Comparison of ENCODE assay signal across 21 cellular contexts in genomic region chr10:102269017-102269416, GRCh38. TPM values are rescaled to one million over a fixed set of nuclear protein-coding genes. Genes with fewer than 3 reads are reported as not detected.
A peak's percentile ranks its signal among the peaks of the same experiment; 100 is the strongest.
DNase-seq lines count a peak whose midpoint lies in the region; ATAC-seq, FAIRE-seq and TF ChIP-seq lines count a peak whose summit lies in the region.
"Had no signal": no experiment of that assay in that cellular context is flagged by ENCODE, and none has a peak within 500 bp of the region (broad histone marks: within the 10 kb centered on the region; RNA-seq: fewer than 3 reads in every experiment).

No MANE protein-coding gene starts in this region.

- H3K4me1 ChIP-seq in liver (ENCODE audit: control insufficient read depth in 4 of 4, insufficient read depth in 4 of 4, low read length in 3 of 4) (peaks cover 0 to 8% (median 5%) of the 10 kb centered on the region in 4 donors), HepG2 (ENCODE audit: insufficient read depth, low read length) (peaks cover 9% of the 10 kb centered on the region), adipocyte (ENCODE audit: control insufficient read depth, insufficient read depth, low read length) (peaks cover 30% of the 10 kb centered on the region), mesendoderm (ENCODE audit: control insufficient read depth, low read depth, low read length) (peaks cover 2% of the 10 kb centered on the region), thyroid gland (peaks cover 39 to 56% of the 10 kb centered on the region in 2 donors)
- H3K4me1 ChIP-seq: BLaER1 treated with 17β-estradiol and CSF1 and Interleukin-3, amounts not matched to agents 10 nM and 100 nM; prostate gland had no signal

- no peak overlapping the region for H2BK120ac ChIP-seq in mesendoderm (ENCODE audit: low read depth, low read length)

- H3K36me3 ChIP-seq in liver (ENCODE audit: control insufficient read depth in 4 of 4, insufficient read depth in 3 of 4, low read depth in 1 of 4, low read length in 3 of 4) = peaks cover 0 to 10% (median under 1%) of the 10 kb centered on the region in 4 donors
- H3K36me3 ChIP-seq in HepG2 (replicated peaks in 1 of 2; ENCODE audit: control insufficient read depth in 1 of 2, insufficient read depth in 2 of 2, low read length in 2 of 2) = peaks cover 0 to 14% of the 10 kb centered on the region in 2 experiments; a peak in 4 of 5 replicates
- H3K36me3 ChIP-seq in adipocyte (ENCODE audit: control insufficient read depth, insufficient read depth, low read length, severe bottlenecking) = no peaks in the 10 kb centered on the region
- no peaks in the 10 kb centered on the region for H3K36me3 ChIP-seq in mesendoderm (ENCODE audit: control insufficient read depth, insufficient read depth, low read length)
- no peaks in the 10 kb centered on the region for H3K36me3 ChIP-seq in thyroid gland
- H3K36me3 ChIP-seq: prostate gland had no signal

- no peak overlapping the region for H2AFZ ChIP-seq in HepG2 (ENCODE audit: low read length)
- H2AFZ ChIP-seq: GM23338 had no signal

- CTCF ChIA-PET in HepG2 (lab: Yijun Ruan, JAX; ENCODE audit: low intra/inter-chr PET ratio, low total read pairs) = no interaction called here

- intact Hi-C loops in HepG2 (cut with micrococcal nuclease; ENCODE audit: unreplicated experiment) (no loop called here), thyroid gland (cut with DNase I) (no loop called here)

- H3K27me3 ChIP-seq in liver (ENCODE audit: control insufficient read depth in 4 of 4, insufficient read depth in 4 of 4, low read length in 3 of 4) = no peaks in the 10 kb centered on the region
- H3K27me3 ChIP-seq in HepG2 (ENCODE audit: control insufficient read depth in 1 of 2, insufficient read depth in 2 of 2, low read length in 2 of 2) = no peaks in the 10 kb centered on the region
- H3K27me3 ChIP-seq in adipocyte (replicated peaks; ENCODE audit: control insufficient read depth, insufficient read depth, low read length) = no peaks in the 10 kb centered on the region
- H3K27me3 ChIP-seq in mesendoderm (ENCODE audit: insufficient read depth, low read length, poor library complexity) = no peaks in the 10 kb centered on the region
- H3K27me3 ChIP-seq in thyroid gland = no peaks in the 10 kb centered on the region
- H3K27me3 ChIP-seq: BLaER1 treated with 17β-estradiol and CSF1 and Interleukin-3, amounts not matched to agents 10 nM and 100 nM; esophagus muscularis mucosa; stomach had no signal

- no peak for FAIRE-seq in HepG2 (lab: Jason Lieb, UNC)
- FAIRE-seq: colon, GM18507, K562 had no signal

- H3K9me3 ChIP-seq in liver (ENCODE audit: control insufficient read depth in 4 of 4, low read length in 3 of 4) (no peaks in the 10 kb centered on the region), HepG2 (ENCODE audit: low read length) (no peaks in the 10 kb centered on the region), adipocyte (ENCODE audit: control insufficient read depth, low read length) (no peaks in the 10 kb centered on the region), thyroid gland (no peaks in the 10 kb centered on the region)
- H3K9me3 ChIP-seq: BLaER1 treated with 17β-estradiol and CSF1 and Interleukin-3, amounts not matched to agents 10 nM and 100 nM; esophagus muscularis mucosa; prostate gland; stomach had no signal

- H3K27ac ChIP-seq in liver (ENCODE audit: low read depth in 1 of 2, low read length in 2 of 2) (no peak overlapping the region), HepG2 (ENCODE audit: extremely low read length, insufficient read depth, low read length) (no peak overlapping the region), mesendoderm (ENCODE audit: low read depth, low read length) (no peak overlapping the region), thyroid gland (peak overlapping the region in 2 of 3 donors; percentile 60 to 70)
- H3K27ac ChIP-seq: BLaER1 treated with 17β-estradiol and CSF1 and Interleukin-3, amounts not matched to agents 10 nM and 100 nM; prostate gland; RWPE1 had no signal

- peak overlapping the region; percentile 89 for H3K23ac ChIP-seq in mesendoderm (ENCODE audit: low read length)

- in situ Hi-C loops in HepG2 (cut with HindIII; ENCODE audit: extremely low pct_ligation_motif_present, low pct_unique_long_range_greater_than_20kb) = no loop called here

- H3K4me3 ChIP-seq in liver (ENCODE audit: low read depth in 1 of 3, low read length in 3 of 3) = no peak overlapping the region
- no peak overlapping the region for H3K4me3 ChIP-seq in HepG2 (replicated peaks in 1 of 3; ENCODE audit: insufficient read depth in 1 of 3, low read depth in 2 of 3, low read length in 3 of 3)
- H3K4me3 ChIP-seq in adipocyte (ENCODE audit: low read length) = no peak overlapping the region
- no peak overlapping the region for H3K4me3 ChIP-seq in mesendoderm (ENCODE audit: low read length)
- H3K4me3 ChIP-seq in thyroid gland (replicated peaks in 1 of 3) = no peak overlapping the region
- H3K4me3 ChIP-seq: BLaER1 treated with 17β-estradiol and CSF1 and Interleukin-3, amounts not matched to agents 10 nM and 100 nM; esophagus muscularis mucosa; GM23338; K562; prostate gland; stomach had no signal

- ATAC-seq in HepG2 (no peak), HG03175 (IDR thresholded peaks at IDR 0.05; ENCODE audit: unreplicated experiment) (no peak)
- ATAC-seq: GM23338, K562 had no signal

- no peak for TF ChIP-seq CTCF in liver (IDR thresholded peaks at IDR 0.05; ENCODE audit: low read depth, low read length, missing input control)
- TF ChIP-seq CTCF in HepG2 (CRISPR knock-in tag; IDR thresholded peaks at IDR 0.05) = no peak
- TF ChIP-seq CTCF in thyroid gland (IDR thresholded peaks at IDR 0.05) = no peak

- no peak overlapping the region for H3K4ac ChIP-seq in mesendoderm (ENCODE audit: low read depth, low read length)

- H3K79me2 ChIP-seq in HepG2 (ENCODE audit: insufficient read depth, low read length) (peaks cover 33% of the 10 kb centered on the region), mesendoderm (ENCODE audit: control insufficient read depth, insufficient read depth, low read length) (no peaks in the 10 kb centered on the region)

- POLR2A ChIA-PET in HepG2 (lab: Yijun Ruan, JAX) = no interaction called here

- H4K5ac ChIP-seq in mesendoderm (ENCODE audit: low read length) = no peak overlapping the region

- no TSS peak for BruUV-seq in HepG2 (replicated peaks; lab: Mats Ljungman, UMichigan)

- no peak overlapping the region for H2AK5ac ChIP-seq in mesendoderm (ENCODE audit: low read length)

- TF ChIP-seq EP300 in HepG2 (IDR thresholded peaks at IDR 0.05; ENCODE audit: low read depth in 2 of 2, low read length in 2 of 2) (no peak), HepG2 (CRISPR knock-in tag; IDR thresholded peaks at IDR 0.05; ENCODE audit: borderline replicate concordance) (no peak)

- peaks cover 8% of the 10 kb centered on the region for H4K20me1 ChIP-seq in HepG2 (ENCODE audit: insufficient read depth, low read length)

- 31% methylated on average over 3 of the region's 3 CpGs for WGBS in liver
- 64% methylated on average over 3 of the region's 3 CpGs for WGBS in HepG2 (ENCODE audit: low lambda C conversion rate)
- WGBS in mesendoderm (ENCODE audit: extremely low coverage, insufficient coverage, low lambda C conversion rate) = no CpG with 5 or more reads among the region's 3 CpGs
- WGBS in thyroid gland, 2 donors = 47 to 48% methylated on average over 3 of the region's 3 CpGs

- H3K4me2 ChIP-seq in HepG2 (ENCODE audit: low read depth, low read length) (no peak overlapping the region), mesendoderm (ENCODE audit: low read length) (no peak overlapping the region)
- H3K4me2 ChIP-seq: GM23338 had no signal

- DNase-seq in HepG2 (ENCODE audit: low spot score) = no peak
- peak; percentile 22 for DNase-seq in adipocyte (ENCODE audit: low read depth)
- DNase-seq in mesendoderm = no peak
- no peak for DNase-seq in thyroid gland
- no peak for DNase-seq in stimulated activated CD4-positive, alpha-beta T cell treated with anti-CD3 and anti-CD28 coated beads, Interleukin-2, amount 100 ng/mL, for 24 hours
- DNase-seq in stimulated activated naive CD4-positive, alpha-beta T cell treated with Interleukin-2 at 50 U/mL for 16 hours (lab: John Stamatoyannopoulos, UW) = no peak
- DNase-seq: activated naive CD8-positive, alpha-beta T cell treated with anti-CD3 and anti-CD28 coated beads, Interleukin-2, amount 10 ng/mL, durations not matched to agents 7 days and 5 days; NCI-H146; NCI-H524 treated with DMSO at 0.1 percent for 48 hours; stimulated activated CD4-positive, alpha-beta T cell treated with anti-CD3 and anti-CD28 coated beads, Interleukin-4, amount 100 ng/mL, for 4 hours; stomach had no signal

- H2BK15ac ChIP-seq in mesendoderm (replicated peaks; ENCODE audit: low read depth) = no peak overlapping the region

- no peak overlapping the region for H3K18ac ChIP-seq in mesendoderm (ENCODE audit: low read length)

- H3K9ac ChIP-seq in liver (ENCODE audit: low read depth in 1 of 2, low read length in 2 of 2) (no peak overlapping the region), HepG2 (ENCODE audit: insufficient read depth, low read depth, low read length) (no peak overlapping the region), adipocyte (ENCODE audit: low read length) (no peak overlapping the region), mesendoderm (ENCODE audit: low read length) (no peak overlapping the region)
- H3K9ac ChIP-seq: BLaER1 treated with 17β-estradiol and CSF1 and Interleukin-3, amounts not matched to agents 10 nM and 100 nM had no signal

- TF ChIP-seq RAD21 in liver (IDR thresholded peaks at IDR 0.05) = no peak
- TF ChIP-seq RAD21 in HepG2 (CRISPR knock-in tag; IDR thresholded peaks at IDR 0.05) = no peak

- no peak overlapping the region for H4K8ac ChIP-seq in mesendoderm (ENCODE audit: low read depth, low read length)

- TF ChIP-seq POLR2A in HepG2 (IDR thresholded peaks at IDR 0.05; ENCODE audit: insufficient read depth in 1 of 2, low read depth in 2 of 2, low read length in 2 of 2) (no peak), thyroid gland (IDR thresholded peaks at IDR 0.05) (no peak)

- H2BK5ac ChIP-seq in mesendoderm (ENCODE audit: low read length) = no peak overlapping the region

- H3K79me1 ChIP-seq in mesendoderm (ENCODE audit: low read length) = peaks cover 9% of the 10 kb centered on the region

- H3K56ac ChIP-seq in mesendoderm (ENCODE audit: low read length) = peak overlapping the region; percentile 30

RNA-seq across cellular contexts. Expression of gene GBF1, which starts 23.7 kb away (rescaled TPM):
- total RNA-seq in liver = 10 to 100 TPM; 19.2 to 27.2 TPM
- 10 to 100 TPM in 1 of 2 donors, 1 to 10 TPM in 1; 6.0 to 11.2 TPM for polyA plus RNA-seq in liver
- total RNA-seq in HepG2 (2016; rRNA removed; fragmentation: Illumina TruSeq; extraction: Trizol) = 21.9 and 28.7 TPM in 2 replicates
- 3.2 and 4.2 TPM in 2 replicates for total RNA-seq in HepG2 (2016; cell fraction: cytosol; rRNA removed; fragmentation: Illumina TruSeq; extraction: Trizol; ENCODE audit: low read depth)
- 22.3 and 26.2 TPM in 2 replicates for total RNA-seq in HepG2 (2016; cell fraction: insoluble cytoplasmic fraction; rRNA removed; fragmentation: Illumina TruSeq; extraction: Trizol)
- 7.6 and 8.1 TPM in 2 replicates for total RNA-seq in HepG2 (2016; cell fraction: membrane; rRNA removed; fragmentation: Illumina TruSeq; extraction: Trizol)
- total RNA-seq in HepG2 (2016; cell fraction: nucleus; rRNA removed; fragmentation: Illumina TruSeq; extraction: Trizol) = 23.7 and 28.1 TPM in 2 replicates
- 17.1 and 17.6 TPM in 2 replicates for polyA plus RNA-seq in HepG2 (2011; rRNA removed)
- polyA plus RNA-seq in HepG2 (2011; cell fraction: cytosol; rRNA removed) = 6.6 and 6.8 TPM in 2 replicates
- 33.9 and 34.6 TPM in 2 replicates for polyA plus RNA-seq in HepG2 (2011; cell fraction: nucleus; rRNA removed)
- polyA plus RNA-seq in HepG2 (2012) = 17.5 and 19.2 TPM in 2 replicates
- polyA plus RNA-seq in HepG2 (2016; cell fraction: cytosol; fragmentation: Illumina TruSeq; extraction: Trizol; ENCODE audit: low read depth) = 1.1 and 1.4 TPM in 2 replicates
- 13.0 and 19.5 TPM in 2 replicates for polyA plus RNA-seq in HepG2 (2016; cell fraction: insoluble cytoplasmic fraction; fragmentation: Illumina TruSeq; extraction: Trizol; ENCODE audit: low read depth)
- 2.5 and 3.3 TPM in 2 replicates for polyA plus RNA-seq in HepG2 (2016; cell fraction: membrane; fragmentation: Illumina TruSeq; extraction: Trizol; ENCODE audit: low read depth)
- 34.6 and 42.2 TPM in 2 replicates for polyA plus RNA-seq in HepG2 (2016; cell fraction: nucleus; fragmentation: Illumina TruSeq; extraction: Trizol; ENCODE audit: insufficient read depth, low read depth)
- 41.9 and 48.3 TPM in 2 replicates for polyA minus RNA-seq in HepG2 (2011; rRNA and poly(A)+ RNA removed; ENCODE audit: low replicate concordance)
- 21.2 and 23.7 TPM in 2 replicates for polyA minus RNA-seq in HepG2 (2011; cell fraction: cytosol; rRNA and poly(A)+ RNA removed)
- polyA minus RNA-seq in HepG2 (2011; cell fraction: nucleus; rRNA and poly(A)+ RNA removed) = 31.8 and 43.1 TPM in 2 replicates
- polyA plus RNA-seq in mesendoderm (2013, experiment 1 of 2) = 11.9 TPM
- 11.5 TPM for polyA plus RNA-seq in mesendoderm (2013, experiment 2 of 2)
- 10 to 100 TPM; 34.0 to 68.3 (median 53.5) TPM for total RNA-seq in thyroid gland

RNA-seq across cellular contexts. Expression of gene PITX3, which starts 27.7 kb away (rescaled TPM):
- total RNA-seq in liver (not detected), HepG2 (2016; rRNA removed; fragmentation: Illumina TruSeq; extraction: Trizol) (not detected in 2 replicates), thyroid gland (under 1 TPM in 1 of 4 donors, not detected in 3; 0.45 TPM)
- polyA plus RNA-seq in liver (not detected), HepG2 (2011; rRNA removed) (not detected in 2 replicates)
- not detected in 2 replicates for total RNA-seq in HepG2 (2016; cell fraction: cytosol; rRNA removed; fragmentation: Illumina TruSeq; extraction: Trizol; ENCODE audit: low read depth)
- not detected in 2 replicates for total RNA-seq in HepG2 (2016; cell fraction: insoluble cytoplasmic fraction; rRNA removed; fragmentation: Illumina TruSeq; extraction: Trizol)
- total RNA-seq in HepG2 (2016; cell fraction: membrane; rRNA removed; fragmentation: Illumina TruSeq; extraction: Trizol) = 0.14 TPM in 1 of 2 replicates, not detected in the other
- not detected in 2 replicates for total RNA-seq in HepG2 (2016; cell fraction: nucleus; rRNA removed; fragmentation: Illumina TruSeq; extraction: Trizol)
- polyA plus RNA-seq in HepG2 (2011; cell fraction: cytosol; rRNA removed) = 0.05 TPM in 1 of 2 replicates, not detected in the other
- 0.11 TPM in 1 of 2 replicates, not detected in the other for polyA plus RNA-seq in HepG2 (2011; cell fraction: nucleus; rRNA removed)
- polyA plus RNA-seq in HepG2 (2012) = not detected in 2 replicates
- 0.11 and 0.28 TPM in 2 replicates for polyA plus RNA-seq in HepG2 (2016; cell fraction: cytosol; fragmentation: Illumina TruSeq; extraction: Trizol; ENCODE audit: low read depth)
- polyA plus RNA-seq in HepG2 (2016; cell fraction: insoluble cytoplasmic fraction; fragmentation: Illumina TruSeq; extraction: Trizol; ENCODE audit: low read depth) = not detected in 2 replicates
- 0.12 TPM in 1 of 2 replicates, not detected in the other for polyA plus RNA-seq in HepG2 (2016; cell fraction: membrane; fragmentation: Illumina TruSeq; extraction: Trizol; ENCODE audit: low read depth)
- not detected in 2 replicates for polyA plus RNA-seq in HepG2 (2016; cell fraction: nucleus; fragmentation: Illumina TruSeq; extraction: Trizol; ENCODE audit: insufficient read depth, low read depth)
- polyA minus RNA-seq in HepG2 (2011; rRNA and poly(A)+ RNA removed; ENCODE audit: low replicate concordance) = not detected in 2 replicates
- polyA minus RNA-seq in HepG2 (2011; cell fraction: cytosol; rRNA and poly(A)+ RNA removed) = not detected in 2 replicates
- not detected in 2 replicates for polyA minus RNA-seq in HepG2 (2011; cell fraction: nucleus; rRNA and poly(A)+ RNA removed)
- 0.11 TPM for polyA plus RNA-seq in mesendoderm (2013, experiment 1 of 2)
- 0.13 TPM for polyA plus RNA-seq in mesendoderm (2013, experiment 2 of 2)
- total RNA-seq: activated naive CD8-positive, alpha-beta T cell treated with anti-CD3 and anti-CD28 coated beads, Interleukin-2, amount 10 ng/mL, durations not matched to agents 7 days and 5 days; esophagus muscularis mucosa; GM23338; prostate gland; stomach had no signal
- polyA plus RNA-seq: stomach had no signal

RNA-seq across cellular contexts. Expression of gene ELOVL3, which starts 42.9 kb away (rescaled TPM):
- total RNA-seq in liver (under 1 TPM in 1 of 2 donors, not detected in 1; 0.42 TPM), HepG2 (2016; rRNA removed; fragmentation: Illumina TruSeq; extraction: Trizol) (0.24 and 0.69 TPM in 2 replicates), thyroid gland (not detected)
- polyA plus RNA-seq in liver (not detected), HepG2 (2011; rRNA removed) (0.58 and 0.76 TPM in 2 replicates)
- total RNA-seq in HepG2 (2016; cell fraction: cytosol; rRNA removed; fragmentation: Illumina TruSeq; extraction: Trizol; ENCODE audit: low read depth) = 0.18 and 0.20 TPM in 2 replicates
- total RNA-seq in HepG2 (2016; cell fraction: insoluble cytoplasmic fraction; rRNA removed; fragmentation: Illumina TruSeq; extraction: Trizol) = 0.40 and 0.52 TPM in 2 replicates
- total RNA-seq in HepG2 (2016; cell fraction: membrane; rRNA removed; fragmentation: Illumina TruSeq; extraction: Trizol) = 0.17 and 0.25 TPM in 2 replicates
- 0.28 and 0.37 TPM in 2 replicates for total RNA-seq in HepG2 (2016; cell fraction: nucleus; rRNA removed; fragmentation: Illumina TruSeq; extraction: Trizol)
- polyA plus RNA-seq in HepG2 (2011; cell fraction: cytosol; rRNA removed) = 0.56 and 0.68 TPM in 2 replicates
- polyA plus RNA-seq in HepG2 (2011; cell fraction: nucleus; rRNA removed) = 0.47 TPM in 1 of 2 replicates, not detected in the other
- 0.23 and 0.27 TPM in 2 replicates for polyA plus RNA-seq in HepG2 (2012)
- polyA plus RNA-seq in HepG2 (2016; cell fraction: cytosol; fragmentation: Illumina TruSeq; extraction: Trizol; ENCODE audit: low read depth) = 0.12 TPM in 1 of 2 replicates, not detected in the other
- polyA plus RNA-seq in HepG2 (2016; cell fraction: insoluble cytoplasmic fraction; fragmentation: Illumina TruSeq; extraction: Trizol; ENCODE audit: low read depth) = 0.24 and 0.34 TPM in 2 replicates
- 0.31 TPM in 1 of 2 replicates, not detected in the other for polyA plus RNA-seq in HepG2 (2016; cell fraction: membrane; fragmentation: Illumina TruSeq; extraction: Trizol; ENCODE audit: low read depth)
- polyA plus RNA-seq in HepG2 (2016; cell fraction: nucleus; fragmentation: Illumina TruSeq; extraction: Trizol; ENCODE audit: insufficient read depth, low read depth) = 0.35 and 0.46 TPM in 2 replicates
- polyA minus RNA-seq in HepG2 (2011; rRNA and poly(A)+ RNA removed; ENCODE audit: low replicate concordance) = 0.24 TPM in 1 of 2 replicates, not detected in the other
- not detected in 2 replicates for polyA minus RNA-seq in HepG2 (2011; cell fraction: cytosol; rRNA and poly(A)+ RNA removed)
- polyA minus RNA-seq in HepG2 (2011; cell fraction: nucleus; rRNA and poly(A)+ RNA removed) = not detected in 2 replicates
- polyA plus RNA-seq in mesendoderm (2013, experiment 1 of 2) = 0.06 TPM
- 0.06 TPM for polyA plus RNA-seq in mesendoderm (2013, experiment 2 of 2)
- total RNA-seq: stomach had no signal
- polyA plus RNA-seq: GM23338 had no signal

Comparison
In these comparisons a context has a peak if more than half of its experiments do, and no peak if none do; other contexts are left out.
1. H3K27ac ChIP-seq: peak in thyroid gland (2 of 3); none in liver (0 of 2), HepG2 (single experiment) and mesendoderm (single experiment).